In the genomic region with DNA sequence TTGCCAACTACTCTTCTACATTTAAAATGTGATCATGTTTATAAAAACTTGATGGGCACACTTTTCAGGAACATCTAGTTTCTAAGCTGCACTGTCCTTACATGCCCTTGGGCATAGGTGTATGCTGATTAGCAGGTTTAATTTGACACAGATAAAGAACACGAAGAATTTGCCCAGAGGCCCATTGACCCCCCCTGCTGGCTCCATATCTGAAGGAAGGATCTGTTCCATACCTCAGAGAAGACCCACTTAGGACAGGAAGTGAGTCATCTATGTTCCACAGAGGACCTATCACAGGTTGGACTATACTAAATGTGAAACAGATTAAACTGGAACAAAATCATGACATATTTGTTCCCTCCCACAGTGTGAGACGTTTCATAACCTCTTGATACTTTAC, we compare ENCODE assay signal across 9 cellular contexts.
A peak's percentile ranks its signal among the peaks of the same experiment; 100 is the strongest.
DNase-seq lines count a peak whose midpoint lies in the region; ATAC-seq, FAIRE-seq and TF ChIP-seq lines count a peak whose summit lies in the region.
"Had no signal": no experiment of that assay in that cellular context is flagged by ENCODE, and none has a peak within 500 bp of the region (broad histone marks: within the 10 kb centered on the region; RNA-seq: fewer than 3 reads in every experiment).

No MANE protein-coding gene starts in this region.

- DNase-seq in SKM-1 treated with dmso at 0.1 percent for 144 hours (lab: John Stamatoyannopoulos, UW; ENCODE audit: unreplicated experiment) (peak; percentile 17), SKM-1 (lab: John Stamatoyannopoulos, UW; ENCODE audit: unreplicated experiment) (no peak), T-helper 2 cell (peak in 4 of 5 experiments; percentile 16 to 92 (median 51)), K562 (ENCODE audit: extremely low read depth in 1 of 4, low spot score in 3 of 4) (peak in 2 of 4 experiments; percentile 3 to 11), renal cortical epithelial cell (ENCODE audit: low read depth) (peak; percentile 72), HuH-7.5 (ENCODE audit: low spot score) (no peak), GOT3 (lab: John Stamatoyannopoulos, UW) (no peak), dorsolateral prefrontal cortex (no peak)

- WGBS in K562 (ENCODE audit: insufficient coverage, low coverage, missing lambda C conversion rate), result 0% methylated on average over 2 of the region's 2 CpGs

- TF ChIP-seq RAD21 in K562 (CRISPR knock-in tag; conservative IDR thresholded peaks at IDR 0.05 in 1 of 2, IDR thresholded peaks at IDR 0.05 in 1 of 2), result no peak

- TF ChIP-seq EP300 in K562 (IDR thresholded peaks at IDR 0.05; ENCODE audit: low read length), result no peak

- no TSS peak for BruUV-seq in K562 (replicated peaks; lab: Mats Ljungman, UMichigan)

- H3K9ac ChIP-seq in K562 (ENCODE audit: insufficient read depth in 1 of 2, low read depth in 2 of 2, low read length in 2 of 2), result no peak overlapping the region

- H3K4me3 ChIP-seq in K562 (no peak overlapping the region), dorsolateral prefrontal cortex (no peak overlapping the region)
- H3K4me3 ChIP-seq: thyroid gland had no signal

- CTCF ChIA-PET in K562 (lab: Yijun Ruan, JAX; ENCODE audit: low intra/inter-chr PET ratio), result no interaction called here

- FAIRE-seq in K562 (lab: Jason Lieb, UNC), result no peak

- no peaks in the 10 kb centered on the region for H3K9me3 ChIP-seq in K562 (replicated peaks; ENCODE audit: control insufficient read depth, insufficient read depth, low read depth, low read length)
- H3K9me3 ChIP-seq: thyroid gland had no signal

- H2AFZ ChIP-seq in K562 (ENCODE audit: low read depth, low read length), result no peak overlapping the region

- intact Hi-C loops in K562 (cut with micrococcal nuclease) (no loop called here), dorsolateral prefrontal cortex (cut with DNase I) (no loop called here)

- in situ Hi-C loops in K562 (cut with MboI), result no loop called here

- H3K4me2 ChIP-seq in K562 (ENCODE audit: insufficient read depth, low read length), result no peak overlapping the region

- no peaks in the 10 kb centered on the region for H3K36me3 ChIP-seq in K562 (ENCODE audit: control insufficient read depth, insufficient read depth, low read length)
- H3K36me3 ChIP-seq: thyroid gland had no signal

- H3K9me1 ChIP-seq in K562 (ENCODE audit: control insufficient read depth, insufficient read depth, low read length), result no peaks in the 10 kb centered on the region

- TF ChIP-seq POLR2A in K562 (conservative IDR thresholded peaks at IDR 0.05), result no peak

- no peaks in the 10 kb centered on the region for H4K20me1 ChIP-seq in K562 (replicated peaks; ENCODE audit: control insufficient read depth, insufficient read depth, low read length)

- H3K4me1 ChIP-seq in K562 (replicated peaks in 1 of 2; ENCODE audit: control insufficient read depth in 2 of 2, insufficient read depth in 2 of 2, low read length in 2 of 2), result no peaks in the 10 kb centered on the region

- TF ChIP-seq CTCF in K562 (IDR thresholded peaks at IDR 0.05 in 2 of 3, conservative IDR thresholded peaks at IDR 0.05 in 1 of 3; ENCODE audit: insufficient read depth in 2 of 3, low read depth in 1 of 3, low read length in 3 of 3), result no peak
- no peak for TF ChIP-seq CTCF in dorsolateral prefrontal cortex (IDR thresholded peaks at IDR 0.05 in 54 of 56, conservative IDR thresholded peaks at IDR 0.05 in 2 of 56; ENCODE audit: low read depth in 1 of 56, partially characterized antibody in 56 of 56)

- H3K27ac ChIP-seq in K562 (ENCODE audit: extremely low read depth, low read depth, low read length), result no peak overlapping the region
- H3K27ac ChIP-seq in dorsolateral prefrontal cortex, result no peak overlapping the region
- H3K27ac ChIP-seq: thyroid gland had no signal

- no peak for ATAC-seq in K562

- no peaks in the 10 kb centered on the region for H3K79me2 ChIP-seq in K562 (ENCODE audit: control insufficient read depth, insufficient read depth, low read length)

- POLR2A ChIA-PET in K562 (lab: Yijun Ruan, JAX), result interaction anchor here (0.6 kb wide), 1 partner anchor 14 kb away, joined by 3 read pairs; no protein-coding TSS in a partner anchor

- no peaks in the 10 kb centered on the region; a peak in 1 of 5 replicates for H3K27me3 ChIP-seq in K562 (ENCODE audit: control insufficient read depth in 2 of 2, insufficient read depth in 2 of 2, low read length in 2 of 2)
- H3K27me3 ChIP-seq in dorsolateral prefrontal cortex, result no peaks in the 10 kb centered on the region
- H3K27me3 ChIP-seq: thyroid gland had no signal

TF ChIP-seq in K562, 482 proteins besides CTCF, POLR2A, EP300 and RAD21:
- TF ChIP-seq ZBTB1 (CRISPR knock-in tag; IDR thresholded peaks at IDR 0.05; ENCODE audit: borderline replicate concordance, low read depth), result no peak
- TF ChIP-seq, protein P1, sequence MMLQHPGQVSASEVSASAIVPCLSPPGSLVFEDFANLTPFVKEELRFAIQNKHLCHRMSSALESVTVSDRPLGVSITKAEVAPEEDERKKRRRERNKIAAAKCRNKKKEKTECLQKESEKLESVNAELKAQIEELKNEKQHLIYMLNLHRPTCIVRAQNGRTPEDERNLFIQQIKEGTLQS (IDR thresholded peaks at IDR 0.05), result peak; percentile 28; the same call in 1 of the 2 replicates
- TF ChIP-seq, protein P1 (CRISPR knock-in tag; conservative IDR thresholded peaks at IDR 0.05), result no peak
- peak; percentile 84 for TF ChIP-seq FOSL1 (tag; conservative IDR thresholded peaks at IDR 0.05)
- TF ChIP-seq CCNT2 (IDR thresholded peaks at IDR 0.05; ENCODE audit: borderline replicate concordance, extremely low read depth, insufficient read length, low read depth, low read length), result no peak
- TF ChIP-seq JUN (IDR thresholded peaks at IDR 0.05; ENCODE audit: borderline replicate concordance, low read depth, low read length), result 0 out of 2 replicates have a peak, but pooled peaks have one; percentile 45
- TF ChIP-seq JUN (CRISPR knock-in tag; IDR thresholded peaks at IDR 0.05; ENCODE audit: borderline replicate concordance), result no peak
- no peak for TF ChIP-seq EGR1 (conservative IDR thresholded peaks at IDR 0.05)
- TF ChIP-seq ERF (CRISPR knock-in tag; IDR thresholded peaks at IDR 0.05), result no peak
- peak; percentile 35; the same call in 1 of the 2 replicates for TF ChIP-seq GABPA (tag; conservative IDR thresholded peaks at IDR 0.05; ENCODE audit: low read depth)
- TF ChIP-seq, protein P2, sequence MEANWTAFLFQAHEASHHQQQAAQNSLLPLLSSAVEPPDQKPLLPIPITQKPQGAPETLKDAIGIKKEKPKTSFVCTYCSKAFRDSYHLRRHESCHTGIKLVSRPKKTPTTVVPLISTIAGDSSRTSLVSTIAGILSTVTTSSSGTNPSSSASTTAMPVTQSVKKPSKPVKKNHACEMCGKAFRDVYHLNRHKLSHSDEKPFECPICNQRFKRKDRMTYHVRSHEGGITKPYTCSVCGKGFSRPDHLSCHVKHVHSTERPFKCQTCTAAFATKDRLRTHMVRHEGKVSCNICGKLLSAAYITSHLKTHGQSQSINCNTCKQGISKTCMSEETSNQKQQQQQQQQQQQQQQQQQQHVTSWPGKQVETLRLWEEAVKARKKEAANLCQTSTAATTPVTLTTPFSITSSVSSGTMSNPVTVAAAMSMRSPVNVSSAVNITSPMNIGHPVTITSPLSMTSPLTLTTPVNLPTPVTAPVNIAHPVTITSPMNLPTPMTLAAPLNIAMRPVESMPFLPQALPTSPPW (CRISPR knock-in tag; IDR thresholded peaks at IDR 0.05), result peak; percentile 90
- peak; percentile 66; the same call in 1 of the 2 replicates for TF ChIP-seq JUND (IDR thresholded peaks at IDR 0.05; ENCODE audit: borderline replicate concordance, low read depth, low read length)
- peak; percentile 63; the same call in 1 of the 3 replicates for TF ChIP-seq JUND (tag; IDR thresholded peaks at IDR 0.05; ENCODE audit: borderline replicate concordance, low read depth, low read length)
- TF ChIP-seq, protein P3, sequence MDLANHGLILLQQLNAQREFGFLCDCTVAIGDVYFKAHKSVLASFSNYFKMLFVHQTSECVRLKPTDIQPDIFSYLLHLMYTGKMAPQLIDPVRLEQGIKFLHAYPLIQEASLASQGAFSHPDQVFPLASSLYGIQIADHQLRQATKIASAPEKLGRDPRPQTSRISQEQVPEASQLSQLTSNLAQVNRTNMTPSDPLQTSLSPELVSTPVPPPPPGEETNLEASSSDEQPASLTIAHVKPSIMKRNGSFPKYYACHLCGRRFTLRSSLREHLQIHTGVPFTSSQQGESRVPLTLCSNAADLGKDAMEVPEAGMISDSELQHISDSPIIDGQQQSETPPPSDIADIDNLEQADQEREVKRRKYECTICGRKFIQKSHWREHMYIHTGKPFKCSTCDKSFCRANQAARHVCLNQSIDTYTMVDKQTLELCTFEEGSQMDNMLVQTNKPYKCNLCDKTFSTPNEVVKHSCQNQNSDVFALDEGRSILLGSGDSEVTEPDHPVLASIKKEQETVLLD (IDR thresholded peaks at IDR 0.05), result no peak
- no peak for TF ChIP-seq PML (IDR thresholded peaks at IDR 0.05; ENCODE audit: low read length)
- no peak for TF ChIP-seq HDAC2 (IDR thresholded peaks at IDR 0.05)

Comparison
In these comparisons a context has a peak if more than half of its experiments do, and no peak if none do; other contexts are left out.
1. DNase-seq: peak in SKM-1 treated with dmso at 0.1 percent for 144 hours (single experiment), T-helper 2 cell (4 of 5) and renal cortical epithelial cell (single experiment); none in SKM-1 (single experiment), HuH-7.5 (single experiment), GOT3 (single experiment) and dorsolateral prefrontal cortex (0 of 10).